28 cellular contexts compared by ENCODE assay signal in genomic region chr15:32857732-32858131, GRCh38.
"Had no signal": no experiment of that assay in that cellular context is flagged by ENCODE, and none has a peak within 500 bp of the region (broad histone marks: within the 10 kb centered on the region; RNA-seq: fewer than 3 reads in every experiment).

No MANE protein-coding gene starts in this region.

- H3K4me3 ChIP-seq: esophagus muscularis mucosa, heart right ventricle, mucosa of descending colon, spleen, thoracic aorta had no signal

- H3K4me3 Mint-ChIP-seq: activated CD8-positive, alpha-beta T cell treated with anti-CD3 and anti-CD28 coated beads, Interleukin-2, amount 10 ng/mL, durations not matched to agents 7 days and 5 days; activated T-helper 1 cell treated with anti-CD3 and anti-CD28 coated beads, Interleukin-12 subunit alpha, Interleukin-12 subunit beta, Interleukin-2, Interleukin-4 antibody, amounts not matched to agents 30 ng/mL and 10 ng/mL and 1 ng/mL, durations not matched to agents 14 hours and 24 hours and 36 hours; brain; naive B cell; neural crest cell; type B pancreatic cell had no signal

- H3K27ac ChIP-seq: esophagus muscularis mucosa, heart right ventricle, spleen, thoracic aorta, VCaP had no signal

- H3K36me3 ChIP-seq: esophagus muscularis mucosa, spleen, thoracic aorta had no signal

- ATAC-seq: activated CD8-positive, alpha-beta T cell treated with anti-CD3 and anti-CD28 coated beads, Interleukin-2, amount 10 ng/mL, durations not matched to agents 7 days and 5 days; heart right ventricle; left colon; mucosa of descending colon; sciatic nerve had no signal

- H3K36me3 Mint-ChIP-seq: brain, naive B cell, type B pancreatic cell had no signal

- H3K27ac Mint-ChIP-seq: activated CD8-positive, alpha-beta T cell treated with anti-CD3 and anti-CD28 coated beads, Interleukin-2, amount 10 ng/mL, durations not matched to agents 7 days and 5 days; activated T-helper 1 cell treated with anti-CD3 and anti-CD28 coated beads, Interleukin-12 subunit alpha, Interleukin-12 subunit beta, Interleukin-2, Interleukin-4 antibody, amounts not matched to agents 30 ng/mL and 10 ng/mL and 1 ng/mL, durations not matched to agents 14 hours and 24 hours and 36 hours; brain; naive B cell; type B pancreatic cell had no signal

- H3K27me3 ChIP-seq: esophagus muscularis mucosa, heart right ventricle, spleen had no signal

- FAIRE-seq: endothelial cell of umbilical vein had no signal

- DNase-seq: activated CD4-positive, alpha-beta T cell treated with anti-CD3 and anti-CD28 coated beads for 1 hour; activated CD4-positive, alpha-beta T cell treated with anti-CD3 and anti-CD28 coated beads, Interleukin-2, amount 50 U/mL, for 1 hour; activated CD8-positive, alpha-beta T cell treated with anti-CD3 and anti-CD28 coated beads, Interleukin-2, amount 10 ng/mL, durations not matched to agents 7 days and 5 days; activated gamma-delta T cell; activated naive CD4-positive, alpha-beta T cell treated with anti-CD3 and anti-CD28 coated beads, Interleukin-2, amount 50 U/mL, for 16 hours; anterior cingulate cortex; caudate nucleus; effector memory CD4-positive, alpha-beta T cell; heart right ventricle; islet precursor cell; left colon; mesendoderm; mucosa of descending colon; naive B cell; occipital lobe; spleen; stimulated activated CD4-positive, alpha-beta T cell treated with anti-CD3 and anti-CD28 coated beads, Interleukin-4, amount 100 ng/mL, for 1 hour; stimulated activated naive CD4-positive, alpha-beta T cell; T-helper 2 cell had no signal

- H3K9me3 Mint-ChIP-seq: activated T-helper 1 cell treated with anti-CD3 and anti-CD28 coated beads, Interleukin-12 subunit alpha, Interleukin-12 subunit beta, Interleukin-2, Interleukin-4 antibody, amounts not matched to agents 30 ng/mL and 10 ng/mL and 1 ng/mL, durations not matched to agents 14 hours and 24 hours and 36 hours; brain; naive B cell; neural crest cell; type B pancreatic cell had no signal

- H3K9me3 ChIP-seq: esophagus muscularis mucosa, heart right ventricle, mucosa of descending colon, spleen, thoracic aorta had no signal

- H3K27me3 Mint-ChIP-seq: type B pancreatic cell had no signal
